In the genomic region with DNA sequence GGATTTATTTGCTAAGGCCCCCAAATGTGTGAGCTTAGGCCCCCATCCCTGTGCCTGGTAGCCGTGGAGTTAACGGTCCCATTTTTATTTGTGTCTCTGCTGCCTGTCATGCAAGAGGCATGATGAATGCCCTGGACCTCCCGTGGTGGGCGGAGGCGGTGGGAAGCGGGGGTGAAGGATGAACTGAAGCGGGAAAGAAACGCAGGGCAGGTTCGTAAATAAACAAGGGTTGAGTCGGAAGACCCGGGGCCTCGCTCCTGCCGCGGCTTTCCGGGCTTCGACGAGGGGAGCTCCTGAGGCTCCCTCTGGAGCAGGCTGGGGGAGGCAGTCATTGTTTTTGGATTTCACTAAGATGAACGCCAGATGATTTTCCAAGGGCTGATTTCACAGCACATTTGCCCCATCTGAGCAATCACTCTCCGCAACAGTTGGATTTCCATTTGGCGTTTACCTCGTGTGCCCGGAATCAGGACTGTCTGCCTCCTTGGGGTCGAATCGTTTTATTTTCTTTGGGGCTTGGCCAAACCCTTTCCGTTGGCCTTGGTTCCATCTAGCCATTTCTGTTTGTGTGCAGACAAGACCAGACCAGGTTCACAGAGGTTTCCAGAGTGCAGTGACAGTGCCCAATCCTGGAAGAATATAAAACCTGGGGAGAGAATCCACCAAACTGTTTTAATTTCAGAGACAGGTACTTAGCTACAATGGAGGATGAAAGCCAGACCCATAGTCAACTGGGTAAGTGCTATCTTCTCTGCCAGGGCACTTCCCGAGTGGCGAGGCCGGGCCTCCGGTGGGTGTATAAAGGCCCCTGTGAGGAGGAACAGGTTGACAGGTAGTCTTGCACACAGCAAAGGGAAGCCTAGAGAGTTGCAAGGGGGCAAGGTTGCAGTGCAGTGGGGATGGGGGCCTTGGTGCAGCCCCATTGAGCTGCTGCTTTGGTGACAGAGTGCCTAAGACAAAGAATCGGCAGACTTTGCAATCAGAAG, we compare ENCODE assay signal across 22 cellular contexts.
A peak's percentile ranks its signal among the peaks of the same experiment; 100 is the strongest.
DNase-seq lines count a peak whose midpoint lies in the region; ATAC-seq and TF ChIP-seq lines count a peak whose summit lies in the region.
"Had no signal": no experiment of that assay in that cellular context is flagged by ENCODE, and none has a peak within 500 bp of the region (broad histone marks: within the 10 kb centered on the region; RNA-seq: fewer than 3 reads in every experiment).

No MANE protein-coding gene starts in this region.

- H3K9me3 ChIP-seq in cardiac muscle cell (ENCODE audit: low read depth): no peaks in the 10 kb centered on the region
- H3K9me3 ChIP-seq in endocrine pancreas (ENCODE audit: control insufficient read depth, low read length): peaks cover 3% of the 10 kb centered on the region
- H3K9me3 ChIP-seq in neuronal stem cell (replicated peaks in 1 of 2; ENCODE audit: control insufficient read depth in 2 of 2, insufficient read depth in 1 of 2, low read depth in 1 of 2, low read length in 2 of 2): peaks cover 5 to 14% of the 10 kb centered on the region in 2 donors
- H3K9me3 ChIP-seq: MG63 had no signal

- H3K4me1 ChIP-seq in cardiac muscle cell (ENCODE audit: low read depth): peaks cover 10% of the 10 kb centered on the region
- H3K4me1 ChIP-seq in endocrine pancreas (ENCODE audit: control insufficient read depth, insufficient read depth, low read length): no peaks in the 10 kb centered on the region
- peaks cover 5 to 12% of the 10 kb centered on the region in 2 donors for H3K4me1 ChIP-seq in neuronal stem cell (ENCODE audit: control insufficient read depth in 2 of 2, insufficient read depth in 1 of 2, low read depth in 1 of 2, low read length in 2 of 2)

- H3K14ac ChIP-seq in neuronal stem cell (ENCODE audit: low read length): no peak overlapping the region

- H2AFZ ChIP-seq in neuronal stem cell (ENCODE audit: low read length): peak overlapping the region; percentile 70

- peak in 1 of 2 donors; percentile 48 for DNase-seq in cardiac muscle cell (ENCODE audit: low read depth in 1 of 2, low spot score in 1 of 2)
- DNase-seq in cardiac septum (ENCODE audit: low spot score): no peak
- DNase-seq in neuronal stem cell (ENCODE audit: low spot score): no peak
- DNase-seq in NCI-H226: no peak
- no peak for DNase-seq in dedifferentiated amniotic fluid mesenchymal stem cell (ENCODE audit: extremely low spot score)
- DNase-seq: activated naive CD4-positive, alpha-beta T cell treated with anti-CD3 and anti-CD28 coated beads for 36 hours; dermis blood vessel endothelial cell; DND-41; foreskin melanocyte; hypothalamus; mammary epithelial cell; MG63; naive B cell; NCI-H1417 treated with DMSO at 0.1 percent for 48 hours; NCI-H524 treated with DMSO at 0.1 percent for 48 hours; small intestine had no signal

- H3K27ac ChIP-seq in cardiac muscle cell (peak overlapping the region; percentile 67), neuronal stem cell (replicated peaks; ENCODE audit: low read length) (no peak overlapping the region)
- H3K27ac ChIP-seq: 22Rv1, HL-60 had no signal

- H3K27me3 ChIP-seq in cardiac muscle cell (no peaks in the 10 kb centered on the region), endocrine pancreas (ENCODE audit: control insufficient read depth, insufficient read depth, low read length) (no peaks in the 10 kb centered on the region), neuronal stem cell (ENCODE audit: control insufficient read depth in 3 of 3, insufficient read depth in 3 of 3, low read depth in 1 of 3, low read length in 3 of 3) (no peaks in the 10 kb centered on the region)
- H3K27me3 ChIP-seq: MG63 had no signal

- H2BK15ac ChIP-seq in neuronal stem cell (ENCODE audit: low read length): no peak overlapping the region

- no peak overlapping the region for H2BK5ac ChIP-seq in neuronal stem cell (ENCODE audit: low read length)

- H3K9ac ChIP-seq in endocrine pancreas (ENCODE audit: control insufficient read depth, insufficient read depth, low read length) (no peak overlapping the region), neuronal stem cell (ENCODE audit: low read depth, low read length, poor library complexity) (no peak overlapping the region)

- peak overlapping the region; percentile 15 for H3K18ac ChIP-seq in neuronal stem cell (ENCODE audit: low read length)

- no peak overlapping the region for H4K8ac ChIP-seq in neuronal stem cell (ENCODE audit: low read depth, low read length)

- H3K79me1 ChIP-seq in neuronal stem cell (ENCODE audit: low read depth, low read length): no peaks in the 10 kb centered on the region

- ATAC-seq in HG03045 (IDR thresholded peaks at IDR 0.05; ENCODE audit: unreplicated experiment): no peak
- no peak for ATAC-seq in GM21360 (IDR thresholded peaks at IDR 0.05; ENCODE audit: unreplicated experiment)
- ATAC-seq: SK-N-SH treated with all-trans-retinoic acid at 6 μM for 48 hours had no signal

- no peak overlapping the region for H2BK12ac ChIP-seq in neuronal stem cell (ENCODE audit: low read length)

- H2BK120ac ChIP-seq in neuronal stem cell (ENCODE audit: low read depth, low read length): no peak overlapping the region

- intact Hi-C loops in cardiac septum (cut with DNase I): no loop called here

- no peak overlapping the region for H4K91ac ChIP-seq in neuronal stem cell (ENCODE audit: low read depth, low read length, poor library complexity)

- TF ChIP-seq CTCF in cardiac muscle cell (IDR thresholded peaks at IDR 0.05; ENCODE audit: low read depth, low read length): no peak

- no peak overlapping the region for H3K4me3 ChIP-seq in cardiac muscle cell
- peak overlapping the region; percentile 6 for H3K4me3 ChIP-seq in endocrine pancreas (ENCODE audit: control insufficient read depth, insufficient read depth, low read length)
- peak overlapping the region in 1 of 2 donors; percentile 57 for H3K4me3 ChIP-seq in neuronal stem cell (ENCODE audit: low read length in 2 of 2)
- H3K4me3 ChIP-seq: MG63 had no signal

- WGBS in neuronal stem cell (ENCODE audit: extremely low coverage in 2 of 2, insufficient read length in 2 of 2, insufficient replicate concordance in 1 of 2), 2 donors: no CpG with 5 or more reads among the region's 30 CpGs

- no peaks in the 10 kb centered on the region for H3K36me3 ChIP-seq in cardiac muscle cell
- H3K36me3 ChIP-seq in endocrine pancreas (ENCODE audit: control insufficient read depth, insufficient read depth, low read length): no peaks in the 10 kb centered on the region
- H3K36me3 ChIP-seq in neuronal stem cell (replicated peaks in 1 of 2; ENCODE audit: control insufficient read depth in 2 of 2, insufficient read depth in 2 of 2, low read length in 2 of 2): peaks cover 0 to 1% of the 10 kb centered on the region in 2 donors
- H3K36me3 ChIP-seq: MG63 had no signal

- no peak overlapping the region for H3K4ac ChIP-seq in neuronal stem cell (ENCODE audit: low read length)

- no peak overlapping the region for H3K23ac ChIP-seq in neuronal stem cell (ENCODE audit: low read depth, low read length, poor library complexity)

- no peak overlapping the region for H3K4me2 ChIP-seq in neuronal stem cell (ENCODE audit: insufficient read depth, low read length, poor library complexity, severe bottlenecking)

- H2AK5ac ChIP-seq in neuronal stem cell (ENCODE audit: low read depth, low read length): no peak overlapping the region
